In genomic region chr14:92143309-92143708, GRCh38 we compare ENCODE assay signal across 32 cellular contexts.
"Had no signal": no experiment of that assay in that cellular context is flagged by ENCODE, and none has a peak within 500 bp of the region (broad histone marks: within the 10 kb centered on the region; RNA-seq: fewer than 3 reads in every experiment).

No MANE protein-coding gene starts in this region.

- ATAC-seq: activated CD8-positive, alpha-beta T cell treated with anti-CD3 and anti-CD28 coated beads for 36 hours; activated naive CD4-positive, alpha-beta T cell treated with anti-CD3 and anti-CD28 coated beads, Interleukin-2, amount 50 U/mL, for 72 hours; activated T-cell treated with anti-CD3 and anti-CD28 coated beads, Interleukin-2, amount 50 U/mL, for 72 hours; PC-3 had no signal

- H3K4me3 ChIP-seq: adrenal gland, Peyer's patch, SJSA1 had no signal

- DNase-seq: activated CD4-positive, alpha-beta T cell treated with anti-CD3 and anti-CD28 coated beads, Interleukin-2, amount 10 ng/mL, durations not matched to agents 24 days and 14 days; activated CD4-positive, alpha-beta T cell treated with anti-CD3 and anti-CD28 coated beads, Interleukin-2, amount 50 U/mL, for 4 hours; activated CD8-positive, alpha-beta T cell treated with anti-CD3 and anti-CD28 coated beads for 36 hours; activated gamma-delta T cell treated with Interleukin-2 at 50 U/mL for 16 hours; activated naive CD4-positive, alpha-beta T cell treated with anti-CD3 and anti-CD28 coated beads for 36 hours; activated T-cell treated with anti-CD3 and anti-CD28 coated beads, Interleukin-2, amount 50 U/mL, for 1 hour; activated T-cell treated with anti-CD3 and anti-CD28 coated beads, Interleukin-2, amount 50 U/mL, for 72 hours; adrenal gland; anterior cingulate cortex; brain microvascular endothelial cell; central memory CD4-positive, alpha-beta T cell; cortex of kidney; NCI-H1105; NCI-H1436; NCI-H1694; NCI-H1930; NCI-H2081 treated with DMSO at 0.1 percent for 48 hours; NCI-H2171; NCI-H510A; NCI-H526; NCI-H748 treated with DMSO at 0.1 percent for 48 hours; NK-92 treated with Interleukin-12 subunit alpha and Interleukin-12 subunit beta, amount 100 ng/mL, for 24 hours; PC-3; Peyer's patch; RPMI8226; SHP77 treated with DMSO at 0.1 percent for 48 hours; SW 1271; T-helper 1 cell; T-helper 2 cell; T-helper 9 cell had no signal

- H3K27me3 Mint-ChIP-seq: activated CD4-positive, alpha-beta T cell treated with anti-CD3 and anti-CD28 coated beads, Interleukin-2, amount 10 ng/mL, durations not matched to agents 24 days and 14 days; activated CD8-positive, alpha-beta T cell treated with anti-CD3 and anti-CD28 coated beads for 36 hours had no signal

- H3K27me3 ChIP-seq: adrenal gland, brain microvascular endothelial cell, Peyer's patch, SJSA1 had no signal

- H3K9me3 ChIP-seq: adrenal gland, Peyer's patch, SJSA1 had no signal

- H3K4me3 Mint-ChIP-seq: activated CD4-positive, alpha-beta T cell treated with anti-CD3 and anti-CD28 coated beads, Interleukin-2, amount 10 ng/mL, durations not matched to agents 24 days and 14 days; activated CD8-positive, alpha-beta T cell treated with anti-CD3 and anti-CD28 coated beads for 36 hours; activated naive CD4-positive, alpha-beta T cell treated with anti-CD3 and anti-CD28 coated beads for 36 hours; activated T-cell treated with anti-CD3 and anti-CD28 coated beads, Interleukin-2, amount 50 U/mL, for 72 hours had no signal

- H3K27ac Mint-ChIP-seq: activated CD4-positive, alpha-beta T cell treated with anti-CD3 and anti-CD28 coated beads, Interleukin-2, amount 10 ng/mL, durations not matched to agents 24 days and 14 days; activated CD8-positive, alpha-beta T cell treated with anti-CD3 and anti-CD28 coated beads for 36 hours; activated naive CD4-positive, alpha-beta T cell treated with anti-CD3 and anti-CD28 coated beads for 36 hours; activated naive CD4-positive, alpha-beta T cell treated with anti-CD3 and anti-CD28 coated beads, Interleukin-2, amount 50 U/mL, for 72 hours; activated T-cell treated with anti-CD3 and anti-CD28 coated beads, Interleukin-2, amount 50 U/mL, for 72 hours had no signal

- H3K9me3 Mint-ChIP-seq: activated CD4-positive, alpha-beta T cell treated with anti-CD3 and anti-CD28 coated beads, Interleukin-2, amount 10 ng/mL, durations not matched to agents 24 days and 14 days; activated CD8-positive, alpha-beta T cell treated with anti-CD3 and anti-CD28 coated beads for 36 hours; activated naive CD4-positive, alpha-beta T cell treated with anti-CD3 and anti-CD28 coated beads for 36 hours; activated naive CD4-positive, alpha-beta T cell treated with anti-CD3 and anti-CD28 coated beads, Interleukin-2, amount 50 U/mL, for 72 hours; activated T-cell treated with anti-CD3 and anti-CD28 coated beads, Interleukin-2, amount 50 U/mL, for 72 hours had no signal

- H3K4me1 ChIP-seq: adrenal gland, Peyer's patch, SJSA1 had no signal
